ENCODE assay signal across 10 cellular contexts in genomic region chr3:11640009-11640673, GRCh38. TPM values are rescaled to one million over a fixed set of nuclear protein-coding genes. Genes with fewer than 3 reads are reported as not detected.
DNase-seq lines count a peak whose midpoint lies in the region; ATAC-seq, FAIRE-seq and TF ChIP-seq lines count a peak whose summit lies in the region.
"Had no signal": no experiment of that assay in that cellular context is flagged by ENCODE, and none has a peak within 500 bp of the region (broad histone marks: within the 10 kb centered on the region; RNA-seq: fewer than 3 reads in every experiment).

No MANE protein-coding gene starts in this region.

- peaks cover 0 to 10% (median 0%) of the 10 kb centered on the region in 3 donors for H3K36me3 Mint-ChIP-seq in naive thymus-derived CD8-positive, alpha-beta T cell

- H3K4me3 ChIP-seq in A549, result no peak overlapping the region
- H3K4me3 ChIP-seq in HEK293 (ENCODE audit: low read depth, low read length), result no peak overlapping the region
- H3K4me3 ChIP-seq in astrocyte of the spinal cord (ENCODE audit: low read depth, low read length), result peak overlapping the region; percentile 96

- H3K9me3 ChIP-seq in A549 (no peaks in the 10 kb centered on the region), HEK293 (ENCODE audit: control insufficient read depth, insufficient read depth, low read depth, low read length) (no peaks in the 10 kb centered on the region)

- peak overlapping the region; percentile 49 to 100 (median 85) for H3K4me3 Mint-ChIP-seq in naive thymus-derived CD8-positive, alpha-beta T cell

- no peak for TF ChIP-seq POLR2A in A549 (IDR thresholded peaks at IDR 0.05; ENCODE audit: low read length)

- no peak overlapping the region for H3K27ac ChIP-seq in A549
- H3K27ac ChIP-seq in HEK293 (ENCODE audit: extremely low read depth, low read depth, low read length), result no peak overlapping the region

- peak overlapping the region; percentile 91; the same call in 1 of the 3 replicates for H3K4me2 ChIP-seq in A549

- H3K9me3 Mint-ChIP-seq in naive thymus-derived CD8-positive, alpha-beta T cell, result no peaks in the 10 kb centered on the region
- H3K9me3 Mint-ChIP-seq: activated naive CD4-positive, alpha-beta T cell treated with anti-CD3 and anti-CD28 coated beads, Interleukin-2, amount 50 U/mL, for 72 hours had no signal

- in situ Hi-C loops in astrocyte of the spinal cord (cut with HindIII; ENCODE audit: low sequenced_read_pairs), result no loop called here

- no peaks in the 10 kb centered on the region for H3K36me3 ChIP-seq in HEK293 (ENCODE audit: control insufficient read depth in 2 of 2, insufficient read depth in 1 of 2, low read length in 2 of 2)

- H3K4me1 ChIP-seq in A549, result peaks cover 29% of the 10 kb centered on the region; the same call in 2 of the 3 replicates
- peaks cover 42% of the 10 kb centered on the region for H3K4me1 ChIP-seq in HEK293 (ENCODE audit: control insufficient read depth, insufficient read depth, low read length)

- TF ChIP-seq CTCF in A549 (IDR thresholded peaks at IDR 0.05), result no peak
- TF ChIP-seq CTCF in HEK293 (tag by site-specific recombination; IDR thresholded peaks at IDR 0.05), result no peak
- TF ChIP-seq CTCF in astrocyte of the spinal cord (IDR thresholded peaks at IDR 0.05; ENCODE audit: low read depth, low read length), result no peak

- no peak for TF ChIP-seq EP300 in A549 (IDR thresholded peaks at IDR 0.05)

- DNase-seq in A549 (ENCODE audit: low read depth in 1 of 2, low spot score in 1 of 2) (no peak), astrocyte of the spinal cord (ENCODE audit: low read depth, low spot score) (no peak), CD1c-positive myeloid dendritic cell (ENCODE audit: extremely low spot score) (no peak), NCI-H187 (lab: John Stamatoyannopoulos, UW) (no peak), A172 (ENCODE audit: low spot score) (no peak)
- no peak for DNase-seq in naive thymus-derived CD8-positive, alpha-beta T cell
- DNase-seq: kidney glomerular epithelial cell had no signal

- POLR2A ChIA-PET in A549 (lab: Yijun Ruan, JAX) (no interaction called here), HEK293 (lab: Yijun Ruan, JAX) (no interaction called here)
- POLR2A ChIA-PET in naive thymus-derived CD8-positive, alpha-beta T cell (lab: Charles Lee), result interaction anchor here (0.6 to 1.4 kb wide), 3 partner anchors 9 to 20 kb away, joined by 3 to 5 read pairs (median 3); no protein-coding TSS in a partner anchor

- H3K4me1 Mint-ChIP-seq in naive thymus-derived CD8-positive, alpha-beta T cell, result peaks cover 37 to 88% (median 72%) of the 10 kb centered on the region in 4 donors

- no peak for TF ChIP-seq RAD21 in A549 (conservative IDR thresholded peaks at IDR 0.05 in 1 of 2, IDR thresholded peaks at IDR 0.05 in 1 of 2)

- FAIRE-seq in A549 (lab: Jason Lieb, UNC), result no peak

- no peaks in the 10 kb centered on the region for H3K27me3 Mint-ChIP-seq in naive thymus-derived CD8-positive, alpha-beta T cell

- peak overlapping the region; percentile 20 to 92 (median 81) for H3K27ac Mint-ChIP-seq in naive thymus-derived CD8-positive, alpha-beta T cell

- no peak for ATAC-seq in A549
- no peak for ATAC-seq in naive thymus-derived CD8-positive, alpha-beta T cell
- ATAC-seq in GM19397 (IDR thresholded peaks at IDR 0.05; ENCODE audit: unreplicated experiment), result no peak
- ATAC-seq: activated naive CD4-positive, alpha-beta T cell treated with anti-CD3 and anti-CD28 coated beads, Interleukin-2, amount 50 U/mL, for 72 hours had no signal

- 95% methylated on average over 9 of the region's 9 CpGs for WGBS in A549 (ENCODE audit: missing lambda C conversion rate)

- CTCF ChIA-PET in A549 (lab: Yijun Ruan, JAX), result interaction anchor here (0.7 to 4.8 kb wide), 5 partner anchors 11 to 1299 kb away, joined by 3 to 26 read pairs (median 4); no protein-coding TSS in a partner anchor
- CTCF ChIA-PET in HEK293 (lab: Yijun Ruan, JAX), result no interaction called here

TF ChIP-seq in A549, 52 proteins besides CTCF, POLR2A, EP300 and RAD21:
- TF ChIP-seq MAFK (IDR thresholded peaks at IDR 0.05; ENCODE audit: partially characterized antibody) (peak; percentile 10), CEBPB (IDR thresholded peaks at IDR 0.05) (no peak)

TF ChIP-seq in HEK293, 187 proteins besides CTCF, POLR2A, EP300 and RAD21:
- TF ChIP-seq SP7 (tag by site-specific recombination; IDR thresholded peaks at IDR 0.05), result peak; percentile 70
- no peak for TF ChIP-seq ZNF76 (tag by site-specific recombination; IDR thresholded peaks at IDR 0.05; ENCODE audit: borderline replicate concordance, low read depth)
TF ChIP-seq in HEK293: peak in this region for 1.

RNA-seq across cellular contexts. Expression of gene VGLL4, which starts 3.6 kb away (rescaled TPM):
- 26.3 and 28.1 TPM in 2 replicates for polyA plus RNA-seq in A549 (2011; rRNA removed)
- polyA plus RNA-seq in A549 (2012; cell fraction: cytosol; rRNA removed), result 29.7 and 37.9 TPM in 2 replicates
- 47.0 and 48.7 TPM in 2 replicates for polyA plus RNA-seq in A549 (2012; cell fraction: nucleus; rRNA removed)
- 22.0 to 24.7 TPM (median 24.2 TPM) in 3 replicates for polyA plus RNA-seq in A549 (2017; fragmentation: RNase III; extraction: RNeasy Plus Mini Kit Qiagen cat#74134 plus additional on column Dnase treatment)
- polyA minus RNA-seq in A549 (2011; rRNA and poly(A)+ RNA removed), result 20.6 and 22.9 TPM in 2 replicates
- 10 to 100 TPM; 28.9 to 31.3 TPM for total RNA-seq in naive thymus-derived CD8-positive, alpha-beta T cell
- polyA plus RNA-seq in naive thymus-derived CD8-positive, alpha-beta T cell, result 10 to 100 TPM; 19.3 to 25.7 (median 20.5) TPM
- total RNA-seq in A172 (2014; rRNA removed; shearing (Covaris generic)), result 51.3 and 63.4 TPM in 2 replicates
